ENCODE assay signal across 17 cellular contexts in genomic region chr10:92571649-92572048, GRCh38. TPM values are rescaled to one million over a fixed set of nuclear protein-coding genes. Genes with fewer than 3 reads are reported as not detected.
A peak's percentile ranks its signal among the peaks of the same experiment; 100 is the strongest.
DNase-seq lines count a peak whose midpoint lies in the region; ATAC-seq and TF ChIP-seq lines count a peak whose summit lies in the region.
"Had no signal": no experiment of that assay in that cellular context is flagged by ENCODE, and none has a peak within 500 bp of the region (broad histone marks: within the 10 kb centered on the region; RNA-seq: fewer than 3 reads in every experiment).

No MANE protein-coding gene starts in this region.

- H3K27me3 Mint-ChIP-seq in activated naive CD4-positive, alpha-beta T cell treated with anti-CD3 and anti-CD28 coated beads, Interleukin-2, amount 50 U/mL, for 24 hours: no peaks in the 10 kb centered on the region
- H3K27me3 Mint-ChIP-seq in endodermal cell (ENCODE audit: insufficient read depth) (no peaks in the 10 kb centered on the region), Calu3 (ENCODE audit: unreplicated experiment) (no peaks in the 10 kb centered on the region)
- no peaks in the 10 kb centered on the region for H3K27me3 Mint-ChIP-seq in activated naive CD8-positive, alpha-beta T cell treated with anti-CD3 and anti-CD28 coated beads for 36 hours
- H3K27me3 Mint-ChIP-seq: activated CD8-positive, alpha-beta T cell treated with anti-CD3 and anti-CD28 coated beads for 36 hours; B cell had no signal

- no peaks in the 10 kb centered on the region for H3K9me3 Mint-ChIP-seq in activated naive CD4-positive, alpha-beta T cell treated with anti-CD3 and anti-CD28 coated beads, Interleukin-2, amount 50 U/mL, for 24 hours
- H3K9me3 Mint-ChIP-seq in endodermal cell: no peaks in the 10 kb centered on the region
- no peaks in the 10 kb centered on the region for H3K9me3 Mint-ChIP-seq in Calu3 (ENCODE audit: low read depth, unreplicated experiment)
- H3K9me3 Mint-ChIP-seq in activated naive CD8-positive, alpha-beta T cell treated with anti-CD3 and anti-CD28 coated beads for 36 hours: no peaks in the 10 kb centered on the region
- H3K9me3 Mint-ChIP-seq: activated CD8-positive, alpha-beta T cell treated with anti-CD3 and anti-CD28 coated beads for 36 hours; immature natural killer cell had no signal

- BruUV-seq in Calu3 (replicated peaks; lab: Mats Ljungman, UMichigan): no TSS peak

- H3K27ac Mint-ChIP-seq in activated naive CD4-positive, alpha-beta T cell treated with anti-CD3 and anti-CD28 coated beads, Interleukin-2, amount 50 U/mL, for 24 hours: peak overlapping the region; percentile 23
- H3K27ac Mint-ChIP-seq in endodermal cell: no peak overlapping the region
- H3K27ac Mint-ChIP-seq in Calu3 (ENCODE audit: unreplicated experiment): no peak overlapping the region
- no peak overlapping the region for H3K27ac Mint-ChIP-seq in activated naive CD8-positive, alpha-beta T cell treated with anti-CD3 and anti-CD28 coated beads for 36 hours

- H3K27ac ChIP-seq in endodermal cell (ENCODE audit: low read depth, low read length): no peak overlapping the region
- H3K27ac ChIP-seq in gastrocnemius medialis: no peak overlapping the region
- H3K27ac ChIP-seq: epithelial cell of prostate had no signal

- peak overlapping the region; percentile 0 for H3K9ac ChIP-seq in endodermal cell (ENCODE audit: extremely low read depth, low read length, poor library complexity, severe bottlenecking)

- peaks cover 9% of the 10 kb centered on the region for H3K36me3 Mint-ChIP-seq in activated naive CD4-positive, alpha-beta T cell treated with anti-CD3 and anti-CD28 coated beads, Interleukin-2, amount 50 U/mL, for 24 hours
- H3K36me3 Mint-ChIP-seq in endodermal cell (ENCODE audit: low read depth) (peaks cover 11% of the 10 kb centered on the region), Calu3 (ENCODE audit: insufficient read depth, unreplicated experiment) (peaks cover 32% of the 10 kb centered on the region)
- peaks cover 5% of the 10 kb centered on the region for H3K36me3 Mint-ChIP-seq in activated naive CD8-positive, alpha-beta T cell treated with anti-CD3 and anti-CD28 coated beads for 36 hours

- TF ChIP-seq CTCF in NB4 (IDR thresholded peaks at IDR 0.05; ENCODE audit: low read depth, low read length) (no peak), endodermal cell (conservative IDR thresholded peaks at IDR 0.05) (no peak), gastrocnemius medialis (IDR thresholded peaks at IDR 0.05 in 4 of 5, conservative IDR thresholded peaks at IDR 0.05 in 1 of 5) (no peak), Calu3 (IDR thresholded peaks at IDR 0.05; ENCODE audit: unreplicated experiment) (no peak)

- ATAC-seq in gastrocnemius medialis: no peak
- ATAC-seq in GM19467 (IDR thresholded peaks at IDR 0.05; ENCODE audit: unreplicated experiment): no peak
- ATAC-seq: activated CD8-positive, alpha-beta T cell treated with anti-CD3 and anti-CD28 coated beads for 36 hours had no signal

- TF ChIP-seq POLR2A in NB4 (IDR thresholded peaks at IDR 0.05; ENCODE audit: extremely low read depth, insufficient read length) (no peak), gastrocnemius medialis (IDR thresholded peaks at IDR 0.05) (no peak)

- H3K36me3 ChIP-seq in endodermal cell (ENCODE audit: control insufficient read depth, insufficient read depth, low read length): peaks cover 16% of the 10 kb centered on the region
- H3K36me3 ChIP-seq in gastrocnemius medialis: no peaks in the 10 kb centered on the region

- peaks cover 55% of the 10 kb centered on the region for H3K4me1 Mint-ChIP-seq in activated naive CD4-positive, alpha-beta T cell treated with anti-CD3 and anti-CD28 coated beads, Interleukin-2, amount 50 U/mL, for 24 hours
- peaks cover 31% of the 10 kb centered on the region for H3K4me1 Mint-ChIP-seq in endodermal cell
- peaks cover 41% of the 10 kb centered on the region for H3K4me1 Mint-ChIP-seq in Calu3 (ENCODE audit: low read depth, unreplicated experiment)
- peaks cover 46% of the 10 kb centered on the region for H3K4me1 Mint-ChIP-seq in activated naive CD8-positive, alpha-beta T cell treated with anti-CD3 and anti-CD28 coated beads for 36 hours

- intact Hi-C loops in gastrocnemius medialis (cut with DNase I; ENCODE audit: low total_unique reads) (loop anchor here (2.0 to 10.0 kb wide), 3 partner anchors 276 to 487 kb away; partner anchors contain the start of genes CPEB3, EXOC6 and MARCHF5), Calu3 (cut with micrococcal nuclease; ENCODE audit: unreplicated experiment) (no loop called here)

- in situ Hi-C loops in gastrocnemius medialis (cut with MboI; ENCODE audit: low sequenced_read_pairs in 4 of 4): loop anchor here in 1 of 4 donors (10.0 kb wide), 1 partner anchor 57 kb away; no protein-coding TSS in a partner anchor

- no peaks in the 10 kb centered on the region for H3K4me1 ChIP-seq in endodermal cell (ENCODE audit: control insufficient read depth, insufficient read depth, low read length)
- peaks cover 31% of the 10 kb centered on the region in 2 donors for H3K4me1 ChIP-seq in gastrocnemius medialis

- H3K4me3 ChIP-seq in NB4 (ENCODE audit: low read depth, low read length) (peak overlapping the region; percentile 93), endodermal cell (ENCODE audit: low read length) (peak overlapping the region; percentile 98), gastrocnemius medialis (peak overlapping the region in 3 of 4 donors; percentile 4 to 100 (median 81))

- H3K9me3 ChIP-seq in endodermal cell (ENCODE audit: control insufficient read depth, low read length) (no peaks in the 10 kb centered on the region), gastrocnemius medialis (no peaks in the 10 kb centered on the region)

- peak overlapping the region; percentile 89 for H3K4me3 Mint-ChIP-seq in activated naive CD4-positive, alpha-beta T cell treated with anti-CD3 and anti-CD28 coated beads, Interleukin-2, amount 50 U/mL, for 24 hours
- H3K4me3 Mint-ChIP-seq in endodermal cell (no peak overlapping the region), Calu3 (ENCODE audit: low read depth, unreplicated experiment) (no peak overlapping the region)
- H3K4me3 Mint-ChIP-seq in activated naive CD8-positive, alpha-beta T cell treated with anti-CD3 and anti-CD28 coated beads for 36 hours: no peak overlapping the region

- WGBS in endodermal cell (ENCODE audit: insufficient coverage in 1 of 2, insufficient read length in 1 of 2), 2 experiments: 82 to 94% methylated on average over 1 to 2 of the region's 2 CpGs

- H3K27me3 ChIP-seq in endodermal cell (ENCODE audit: control insufficient read depth, insufficient read depth, low read length, poor library complexity, severe bottlenecking) (no peaks in the 10 kb centered on the region), gastrocnemius medialis (no peaks in the 10 kb centered on the region)

- DNase-seq in activated naive CD4-positive, alpha-beta T cell treated with Interleukin-2 at 50 U/mL for 16 hours: no peak
- DNase-seq in NB4 (ENCODE audit: low read depth) (no peak), endodermal cell (no peak), gastrocnemius medialis (no peak), Calu3 (no peak)
- DNase-seq in activated naive CD8-positive, alpha-beta T cell treated with anti-CD3 and anti-CD28 coated beads for 36 hours: no peak
- DNase-seq: activated CD8-positive, alpha-beta T cell treated with anti-CD3 and anti-CD28 coated beads for 36 hours; amniotic stem cell; HCEC 1CT; immature natural killer cell; NCI-H1092; nucleus accumbens; stimulated activated CD4-positive, alpha-beta T cell treated with anti-CD3 and anti-CD28 coated beads, Interleukin-2, amount 100 ng/mL, for 48 hours had no signal

- CTCF ChIA-PET in Calu3 (lab: Charles Lee): interaction anchor here (1.2 kb wide), 1 partner anchor 55 kb away, joined by 3 read pairs; no protein-coding TSS in a partner anchor

RNA-seq across cellular contexts. Expression of gene IDE, which starts 2.2 kb away (rescaled TPM):
- total RNA-seq in endodermal cell (10 to 100 TPM; 56.3 to 63.3 TPM), gastrocnemius medialis (10 to 100 TPM; 41.2 to 71.0 (median 52.9) TPM), Calu3 (2022) (30.6 and 31.7 TPM in 2 replicates)
- polyA plus RNA-seq in endodermal cell (2013, experiment 1 of 2): 22.8 TPM
- 21.8 TPM for polyA plus RNA-seq in endodermal cell (2013, experiment 2 of 2)
- 10 to 100 TPM; 37.6 to 41.7 TPM for total RNA-seq in activated naive CD8-positive, alpha-beta T cell treated with anti-CD3 and anti-CD28 coated beads for 36 hours

RNA-seq across cellular contexts. Expression of gene KIF11, which starts 21.3 kb away (rescaled TPM):
- total RNA-seq in endodermal cell (10 to 100 TPM; 36.5 to 55.7 TPM), gastrocnemius medialis (under 1 TPM; 0.05 to 0.76 (median 0.35) TPM), Calu3 (2022) (33.1 and 37.4 TPM in 2 replicates)
- 63.2 TPM for polyA plus RNA-seq in endodermal cell (2013, experiment 1 of 2)
- 71.0 TPM for polyA plus RNA-seq in endodermal cell (2013, experiment 2 of 2)
- total RNA-seq in activated naive CD8-positive, alpha-beta T cell treated with anti-CD3 and anti-CD28 coated beads for 36 hours: 10 to 100 TPM; 55.0 to 55.6 TPM

Comparison
In these comparisons a context has a peak if more than half of its experiments do, and no peak if none do; other contexts are left out.
1. RNA of gene KIF11, which starts 21.3 kb away (total RNA-seq): 36.5 to 55.7 TPM in endodermal cell, 55.0 to 55.6 TPM in activated naive CD8-positive, alpha-beta T cell treated with anti-CD3 and anti-CD28 coated beads for 36 hours and 33.1 to 37.4 TPM in Calu3; 0.05 to 0.76 TPM in gastrocnemius medialis; every median in the first group is over 10 times any median in the second.
2. Peak in every context shown above with its lines, with median percentiles within 50 percentile points of each other: H3K4me3 ChIP-seq.